Comparison of ENCODE assay signal across 1 cellular context in genomic region chr12:103965590-103966407, GRCh38.
TF ChIP-seq lines count a peak whose summit lies in the region.

Gene TDG (plus strand): TSS chr12:103965872. CDS start chr12:103966038, 166 bp downstream.

TF ChIP-seq in HepG2, 621 proteins besides CTCF, POLR2A, EP300 and RAD21 (continued from another document and continues in another):
- TF ChIP-seq, protein P1, sequence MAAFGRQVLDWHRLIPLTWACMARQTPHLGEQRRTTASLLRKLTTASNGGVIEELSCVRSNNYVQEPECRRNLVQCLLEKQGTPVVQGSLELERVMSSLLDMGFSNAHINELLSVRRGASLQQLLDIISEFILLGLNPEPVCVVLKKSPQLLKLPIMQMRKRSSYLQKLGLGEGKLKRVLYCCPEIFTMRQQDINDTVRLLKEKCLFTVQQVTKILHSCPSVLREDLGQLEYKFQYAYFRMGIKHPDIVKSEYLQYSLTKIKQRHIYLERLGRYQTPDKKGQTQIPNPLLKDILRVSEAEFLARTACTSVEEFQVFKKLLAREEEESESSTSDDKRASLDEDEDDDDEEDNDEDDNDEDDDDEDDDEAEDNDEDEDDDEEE (CRISPR knock-in tag; IDR thresholded peaks at IDR 0.05): peak; percentile 68; the same call in 1 of the 2 replicates
- TF ChIP-seq ZNF501 (CRISPR knock-in tag; IDR thresholded peaks at IDR 0.05) (peak; percentile 97), ZNF550 (CRISPR knock-in tag; IDR thresholded peaks at IDR 0.05; ENCODE audit: borderline replicate concordance) (no peak), KMT2A (CRISPR knock-in tag; IDR thresholded peaks at IDR 0.05) (peak; percentile 92), ZNF34 (CRISPR knock-in tag; IDR thresholded peaks at IDR 0.05; ENCODE audit: borderline replicate concordance) (no peak), KDM5A (IDR thresholded peaks at IDR 0.05; ENCODE audit: borderline replicate concordance, low read length) (peak; percentile 88), SALL1 (CRISPR knock-in tag; IDR thresholded peaks at IDR 0.05) (peak; percentile 88), EHMT2 (IDR thresholded peaks at IDR 0.05; ENCODE audit: borderline replicate concordance, low read depth, low read length) (no peak), NR2F1 (CRISPR knock-in tag; IDR thresholded peaks at IDR 0.05) (no peak), ZNF160 (CRISPR knock-in tag; IDR thresholded peaks at IDR 0.05) (peak; percentile 56; the same call in 1 of the 2 replicates), TFDP2 (CRISPR knock-in tag; IDR thresholded peaks at IDR 0.05) (peak; percentile 84), JARID2 (CRISPR knock-in tag; IDR thresholded peaks at IDR 0.05; ENCODE audit: insufficient replicate concordance) (peak; percentile 42), PRMT3 (CRISPR knock-in tag; IDR thresholded peaks at IDR 0.05; ENCODE audit: borderline replicate concordance, low read depth) (no peak), ZNF205 (CRISPR knock-in tag; IDR thresholded peaks at IDR 0.05) (0 out of 2 replicates have a peak, but pooled peaks have one; percentile 52), ZSCAN29 (CRISPR knock-in tag; conservative IDR thresholded peaks at IDR 0.05) (peak; percentile 73; the same call in 1 of the 2 replicates), MATR3 (CRISPR knock-in tag; IDR thresholded peaks at IDR 0.05) (no peak), ZNF552 (CRISPR knock-in tag; IDR thresholded peaks at IDR 0.05; ENCODE audit: borderline replicate concordance) (peak; percentile 34; the same call in 1 of the 2 replicates), JUNB (CRISPR knock-in tag; IDR thresholded peaks at IDR 0.05; ENCODE audit: borderline replicate concordance) (0 out of 2 replicates have a peak, but pooled peaks have one; percentile 13), ZNF772 (CRISPR knock-in tag; IDR thresholded peaks at IDR 0.05) (peak; percentile 71), DNMT3B (CRISPR knock-in tag; conservative IDR thresholded peaks at IDR 0.05) (no peak; the same call in 1 of the 2 replicates), ZBTB42 (CRISPR knock-in tag; IDR thresholded peaks at IDR 0.05) (0 out of 2 replicates have a peak, but pooled peaks have one; percentile 72), SSRP1 (CRISPR knock-in tag; IDR thresholded peaks at IDR 0.05) (no peak), FOXJ3 (CRISPR knock-in tag; IDR thresholded peaks at IDR 0.05; ENCODE audit: borderline replicate concordance) (no peak), ATF5 (CRISPR knock-in tag; IDR thresholded peaks at IDR 0.05; ENCODE audit: low read depth) (no peak), ZNF124 (CRISPR knock-in tag; IDR thresholded peaks at IDR 0.05) (peak; percentile 58; the same call in 1 of the 2 replicates), ZBTB7B (CRISPR knock-in tag; IDR thresholded peaks at IDR 0.05) (peak; percentile 92), RFXANK (CRISPR knock-in tag; IDR thresholded peaks at IDR 0.05) (no peak), ZNF549 (CRISPR knock-in tag; IDR thresholded peaks at IDR 0.05) (no peak), FOXP4 (CRISPR knock-in tag; IDR thresholded peaks at IDR 0.05) (peak; percentile 47), ZNF781 (CRISPR knock-in tag; IDR thresholded peaks at IDR 0.05; ENCODE audit: borderline replicate concordance, not compliant biosample characterization) (peak; percentile 15), ZNF768 (CRISPR knock-in tag; IDR thresholded peaks at IDR 0.05) (peak; percentile 73), NFE2L2 (IDR thresholded peaks at IDR 0.05; ENCODE audit: low read length) (no peak), ZBTB26 (CRISPR knock-in tag; IDR thresholded peaks at IDR 0.05; ENCODE audit: borderline replicate concordance) (0 out of 2 replicates have a peak, but pooled peaks have one; percentile 62), NR1H2 (CRISPR knock-in tag; IDR thresholded peaks at IDR 0.05; ENCODE audit: borderline replicate concordance, low read depth) (peak; percentile 92; the same call in 1 of the 2 replicates), ATF7-NPFF (CRISPR knock-in tag; IDR thresholded peaks at IDR 0.05; ENCODE audit: low read depth) (0 out of 2 replicates have a peak, but pooled peaks have one; percentile 35), KDM2A (CRISPR knock-in tag; IDR thresholded peaks at IDR 0.05; ENCODE audit: borderline replicate concordance, low read depth) (peak; percentile 89), AGO1 (IDR thresholded peaks at IDR 0.05; ENCODE audit: low read depth, low read length, poor library complexity, severe bottlenecking) (peak; percentile 72), ZNF83 (CRISPR knock-in tag; IDR thresholded peaks at IDR 0.05; ENCODE audit: borderline replicate concordance) (peak; percentile 92), ZNF235 (CRISPR knock-in tag; IDR thresholded peaks at IDR 0.05; ENCODE audit: borderline replicate concordance) (peak; percentile 73; the same call in 1 of the 2 replicates), JUND (CRISPR knock-in tag; IDR thresholded peaks at IDR 0.05) (0 out of 2 replicates have a peak, but pooled peaks have one; percentile 38), PHF5A (CRISPR knock-in tag; IDR thresholded peaks at IDR 0.05; ENCODE audit: low read depth, unreplicated experiment) (peak; percentile 40), MTA3 (CRISPR knock-in tag; IDR thresholded peaks at IDR 0.05) (no peak), IRX3 (CRISPR knock-in tag; IDR thresholded peaks at IDR 0.05; ENCODE audit: borderline replicate concordance, low read depth) (no peak), ELF4 (CRISPR knock-in tag; IDR thresholded peaks at IDR 0.05; ENCODE audit: borderline replicate concordance) (peak; percentile 91), PAX8 (CRISPR knock-in tag; IDR thresholded peaks at IDR 0.05; ENCODE audit: borderline replicate concordance) (no peak), ZNF777 (CRISPR knock-in tag; IDR thresholded peaks at IDR 0.05) (peak; percentile 55), ZNF567 (CRISPR knock-in tag; IDR thresholded peaks at IDR 0.05; ENCODE audit: borderline replicate concordance) (peak; percentile 78; the same call in 1 of the 2 replicates), MNT (IDR thresholded peaks at IDR 0.05) (peak; percentile 71), TEAD3 (CRISPR knock-in tag; optimal IDR thresholded peaks at IDR 0.05; ENCODE audit: borderline replicate concordance) (peak; percentile 34), MEIS1 (CRISPR knock-in tag; IDR thresholded peaks at IDR 0.05; ENCODE audit: borderline replicate concordance) (no peak)
- TF ChIP-seq, protein P2, sequence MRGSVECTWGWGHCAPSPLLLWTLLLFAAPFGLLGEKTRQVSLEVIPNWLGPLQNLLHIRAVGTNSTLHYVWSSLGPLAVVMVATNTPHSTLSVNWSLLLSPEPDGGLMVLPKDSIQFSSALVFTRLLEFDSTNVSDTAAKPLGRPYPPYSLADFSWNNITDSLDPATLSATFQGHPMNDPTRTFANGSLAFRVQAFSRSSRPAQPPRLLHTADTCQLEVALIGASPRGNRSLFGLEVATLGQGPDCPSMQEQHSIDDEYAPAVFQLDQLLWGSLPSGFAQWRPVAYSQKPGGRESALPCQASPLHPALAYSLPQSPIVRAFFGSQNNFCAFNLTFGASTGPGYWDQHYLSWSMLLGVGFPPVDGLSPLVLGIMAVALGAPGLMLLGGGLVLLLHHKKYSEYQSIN (CRISPR knock-in tag; IDR thresholded peaks at IDR 0.05; ENCODE audit: borderline replicate concordance): no peak
- TF ChIP-seq, protein P3, sequence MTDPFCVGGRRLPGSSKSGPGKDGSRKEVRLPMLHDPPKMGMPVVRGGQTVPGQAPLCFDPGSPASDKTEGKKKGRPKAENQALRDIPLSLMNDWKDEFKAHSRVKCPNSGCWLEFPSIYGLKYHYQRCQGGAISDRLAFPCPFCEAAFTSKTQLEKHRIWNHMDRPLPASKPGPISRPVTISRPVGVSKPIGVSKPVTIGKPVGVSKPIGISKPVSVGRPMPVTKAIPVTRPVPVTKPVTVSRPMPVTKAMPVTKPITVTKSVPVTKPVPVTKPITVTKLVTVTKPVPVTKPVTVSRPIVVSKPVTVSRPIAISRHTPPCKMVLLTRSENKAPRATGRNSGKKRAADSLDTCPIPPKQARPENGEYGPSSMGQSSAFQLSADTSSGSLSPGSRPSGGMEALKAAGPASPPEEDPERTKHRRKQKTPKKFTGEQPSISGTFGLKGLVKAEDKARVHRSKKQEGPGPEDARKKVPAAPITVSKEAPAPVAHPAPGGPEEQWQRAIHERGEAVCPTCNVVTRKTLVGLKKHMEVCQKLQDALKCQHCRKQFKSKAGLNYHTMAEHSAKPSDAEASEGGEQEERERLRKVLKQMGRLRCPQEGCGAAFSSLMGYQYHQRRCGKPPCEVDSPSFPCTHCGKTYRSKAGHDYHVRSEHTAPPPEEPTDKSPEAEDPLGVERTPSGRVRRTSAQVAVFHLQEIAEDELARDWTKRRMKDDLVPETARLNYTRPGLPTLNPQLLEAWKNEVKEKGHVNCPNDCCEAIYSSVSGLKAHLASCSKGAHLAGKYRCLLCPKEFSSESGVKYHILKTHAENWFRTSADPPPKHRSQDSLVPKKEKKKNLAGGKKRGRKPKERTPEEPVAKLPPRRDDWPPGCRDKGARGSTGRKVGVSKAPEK (CRISPR knock-in tag; IDR thresholded peaks at IDR 0.05; ENCODE audit: borderline replicate concordance): peak; percentile 76; the same call in 1 of the 2 replicates
- TF ChIP-seq, protein P4, sequence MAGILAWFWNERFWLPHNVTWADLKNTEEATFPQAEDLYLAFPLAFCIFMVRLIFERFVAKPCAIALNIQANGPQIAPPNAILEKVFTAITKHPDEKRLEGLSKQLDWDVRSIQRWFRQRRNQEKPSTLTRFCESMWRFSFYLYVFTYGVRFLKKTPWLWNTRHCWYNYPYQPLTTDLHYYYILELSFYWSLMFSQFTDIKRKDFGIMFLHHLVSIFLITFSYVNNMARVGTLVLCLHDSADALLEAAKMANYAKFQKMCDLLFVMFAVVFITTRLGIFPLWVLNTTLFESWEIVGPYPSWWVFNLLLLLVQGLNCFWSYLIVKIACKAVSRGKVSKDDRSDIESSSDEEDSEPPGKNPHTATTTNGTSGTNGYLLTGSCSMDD (CRISPR knock-in tag; IDR thresholded peaks at IDR 0.05): no peak
- TF ChIP-seq, protein P5, sequence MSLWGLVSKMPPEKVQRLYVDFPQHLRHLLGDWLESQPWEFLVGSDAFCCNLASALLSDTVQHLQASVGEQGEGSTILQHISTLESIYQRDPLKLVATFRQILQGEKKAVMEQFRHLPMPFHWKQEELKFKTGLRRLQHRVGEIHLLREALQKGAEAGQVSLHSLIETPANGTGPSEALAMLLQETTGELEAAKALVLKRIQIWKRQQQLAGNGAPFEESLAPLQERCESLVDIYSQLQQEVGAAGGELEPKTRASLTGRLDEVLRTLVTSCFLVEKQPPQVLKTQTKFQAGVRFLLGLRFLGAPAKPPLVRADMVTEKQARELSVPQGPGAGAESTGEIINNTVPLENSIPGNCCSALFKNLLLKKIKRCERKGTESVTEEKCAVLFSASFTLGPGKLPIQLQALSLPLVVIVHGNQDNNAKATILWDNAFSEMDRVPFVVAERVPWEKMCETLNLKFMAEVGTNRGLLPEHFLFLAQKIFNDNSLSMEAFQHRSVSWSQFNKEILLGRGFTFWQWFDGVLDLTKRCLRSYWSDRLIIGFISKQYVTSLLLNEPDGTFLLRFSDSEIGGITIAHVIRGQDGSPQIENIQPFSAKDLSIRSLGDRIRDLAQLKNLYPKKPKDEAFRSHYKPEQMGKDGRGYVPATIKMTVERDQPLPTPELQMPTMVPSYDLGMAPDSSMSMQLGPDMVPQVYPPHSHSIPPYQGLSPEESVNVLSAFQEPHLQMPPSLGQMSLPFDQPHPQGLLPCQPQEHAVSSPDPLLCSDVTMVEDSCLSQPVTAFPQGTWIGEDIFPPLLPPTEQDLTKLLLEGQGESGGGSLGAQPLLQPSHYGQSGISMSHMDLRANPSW (CRISPR knock-in tag; IDR thresholded peaks at IDR 0.05; ENCODE audit: borderline replicate concordance): no peak
